1 cellular context compared by ENCODE assay signal in genomic region chr6:163900570-163900969, GRCh38.
TF ChIP-seq lines count a peak whose summit lies in the region.

No MANE protein-coding gene starts in this region.

TF ChIP-seq in GM23338, 12 proteins besides CTCF, POLR2A, EP300 and RAD21 (continued from another document):
- TF ChIP-seq REST (IDR thresholded peaks at IDR 0.05; ENCODE audit: unreplicated experiment) (no peak), ZNF462 (CRISPR knock-in tag; IDR thresholded peaks at IDR 0.05) (no peak), EZH2 (IDR thresholded peaks at IDR 0.05; ENCODE audit: low read depth, unreplicated experiment) (no peak), JUNB (IDR thresholded peaks at IDR 0.05; ENCODE audit: unreplicated experiment) (no peak), ETS1 (IDR thresholded peaks at IDR 0.05) (no peak), ZNF331 (CRISPR knock-in tag; IDR thresholded peaks at IDR 0.05; ENCODE audit: low read depth) (no peak), EZH2phosphoT487 (IDR thresholded peaks at IDR 0.05; ENCODE audit: unreplicated experiment) (no peak), STAT1 (IDR thresholded peaks at IDR 0.05; ENCODE audit: unreplicated experiment) (no peak)
